ENCODE assay signal across 8 cellular contexts in the genomic region with DNA sequence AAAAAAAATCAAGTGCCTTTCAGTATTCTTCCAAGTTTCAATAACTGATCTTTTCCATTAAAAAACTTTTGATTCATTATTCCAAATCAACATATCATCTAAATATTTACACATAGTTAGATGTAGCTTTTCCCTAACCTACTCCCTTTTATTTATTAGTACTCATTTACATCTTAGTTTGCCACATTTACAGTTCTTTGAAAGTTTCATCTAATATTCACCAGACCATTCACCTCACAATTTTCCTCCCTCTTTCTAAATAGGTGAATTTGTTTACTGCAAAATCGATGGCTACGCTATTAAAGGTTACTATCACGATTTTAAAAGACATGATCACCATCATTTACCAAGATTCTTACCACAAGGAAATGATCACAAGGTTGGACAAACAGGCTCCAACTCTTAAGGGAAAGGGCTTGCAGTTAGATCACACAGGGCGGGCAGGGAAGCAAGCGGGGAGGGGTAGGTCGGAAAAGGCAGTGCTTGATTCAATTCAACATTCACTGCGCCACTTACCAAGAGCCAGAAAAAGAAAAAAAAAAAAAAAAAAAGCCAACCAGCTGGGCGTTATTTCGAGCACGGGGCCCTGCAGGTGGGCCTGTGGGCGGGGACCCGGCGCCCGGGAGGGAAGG. TPM values are rescaled to one million over a fixed set of nuclear protein-coding genes. Genes with fewer than 3 reads are reported as not detected.
DNase-seq lines count a peak whose midpoint lies in the region; ATAC-seq lines count a peak whose summit lies in the region.

No MANE protein-coding gene starts in this region.

- peaks cover 0 to 10% (median 5%) of the 10 kb centered on the region in 5 donors for H3K36me3 ChIP-seq in subcutaneous abdominal adipose tissue (ENCODE audit: control insufficient read depth in 5 of 5, insufficient read depth in 5 of 5, low read length in 5 of 5)

- peak overlapping the region; percentile 76 to 100 (median 89) for H3K9ac ChIP-seq in subcutaneous abdominal adipose tissue (ENCODE audit: low read length in 5 of 5)

- peak overlapping the region; percentile 85 to 99 (median 98) for H3K4me3 ChIP-seq in subcutaneous abdominal adipose tissue (ENCODE audit: low read depth in 1 of 5, low read length in 5 of 5)

- H3K27ac ChIP-seq in subcutaneous abdominal adipose tissue (ENCODE audit: low read depth, low read length) = peak overlapping the region; percentile 98

- no peak for DNase-seq in activated T-cell treated with anti-CD3 and anti-CD28 coated beads, Interleukin-2, amount 50 U/mL, for 72 hours
- no peak for DNase-seq in activated T-cell treated with anti-CD3 and anti-CD28 coated beads, Interleukin-2, amount 50 U/mL, for 1 hour
- DNase-seq in activated naive CD8-positive, alpha-beta T cell treated with anti-CD3 and anti-CD28 coated beads, Interleukin-2, amount 50 U/mL, for 24 hours = no peak
- DNase-seq in iris pigment epithelial cell (ENCODE audit: low read depth) = peak; percentile 74
- no peak for DNase-seq in CD1c-positive myeloid dendritic cell (ENCODE audit: extremely low spot score)
- no peak for DNase-seq in NCI-H128 (lab: John Stamatoyannopoulos, UW; ENCODE audit: unreplicated experiment)

- no peaks in the 10 kb centered on the region for H3K27me3 Mint-ChIP-seq in activated T-cell treated with anti-CD3 and anti-CD28 coated beads, Interleukin-2, amount 50 U/mL, for 72 hours (ENCODE audit: low read depth)
- no peaks in the 10 kb centered on the region for H3K27me3 Mint-ChIP-seq in activated naive CD8-positive, alpha-beta T cell treated with anti-CD3 and anti-CD28 coated beads, Interleukin-2, amount 50 U/mL, for 24 hours

- peak overlapping the region; percentile 99 for H3K27ac Mint-ChIP-seq in activated T-cell treated with anti-CD3 and anti-CD28 coated beads, Interleukin-2, amount 50 U/mL, for 72 hours
- H3K27ac Mint-ChIP-seq in activated naive CD8-positive, alpha-beta T cell treated with anti-CD3 and anti-CD28 coated beads, Interleukin-2, amount 50 U/mL, for 24 hours = peak overlapping the region; percentile 88

- H3K4me1 ChIP-seq in subcutaneous abdominal adipose tissue (ENCODE audit: control insufficient read depth in 5 of 5, insufficient read depth in 5 of 5, low read length in 5 of 5) = peaks cover 4 to 41% (median 33%) of the 10 kb centered on the region in 5 donors

- peaks cover 2 to 24% of the 10 kb centered on the region in 2 donors for H3K36me3 Mint-ChIP-seq in activated T-cell treated with anti-CD3 and anti-CD28 coated beads, Interleukin-2, amount 50 U/mL, for 72 hours (ENCODE audit: insufficient read depth in 2 of 2)
- peaks cover 42% of the 10 kb centered on the region for H3K36me3 Mint-ChIP-seq in activated naive CD8-positive, alpha-beta T cell treated with anti-CD3 and anti-CD28 coated beads, Interleukin-2, amount 50 U/mL, for 24 hours (ENCODE audit: low read depth)

- no peaks in the 10 kb centered on the region for H3K9me3 Mint-ChIP-seq in activated T-cell treated with anti-CD3 and anti-CD28 coated beads, Interleukin-2, amount 50 U/mL, for 72 hours
- no peaks in the 10 kb centered on the region for H3K9me3 Mint-ChIP-seq in activated naive CD8-positive, alpha-beta T cell treated with anti-CD3 and anti-CD28 coated beads, Interleukin-2, amount 50 U/mL, for 24 hours

- H3K27me3 ChIP-seq in subcutaneous abdominal adipose tissue (ENCODE audit: control insufficient read depth in 5 of 5, insufficient read depth in 4 of 5, low read length in 5 of 5) = no peaks in the 10 kb centered on the region

- ATAC-seq in activated T-cell treated with anti-CD3 and anti-CD28 coated beads, Interleukin-2, amount 50 U/mL, for 72 hours (replicated peaks in 1 of 2) = no peak
- no peak for ATAC-seq in activated naive CD8-positive, alpha-beta T cell treated with anti-CD3 and anti-CD28 coated beads, Interleukin-2, amount 50 U/mL, for 24 hours
- ATAC-seq in GM18511 (IDR thresholded peaks at IDR 0.05; ENCODE audit: unreplicated experiment) = no peak

- H3K4me1 Mint-ChIP-seq in activated T-cell treated with anti-CD3 and anti-CD28 coated beads, Interleukin-2, amount 50 U/mL, for 72 hours (ENCODE audit: low read depth) = peaks cover 37% of the 10 kb centered on the region
- H3K4me1 Mint-ChIP-seq in activated naive CD8-positive, alpha-beta T cell treated with anti-CD3 and anti-CD28 coated beads, Interleukin-2, amount 50 U/mL, for 24 hours = peaks cover 44% of the 10 kb centered on the region

- H3K4me3 Mint-ChIP-seq in activated T-cell treated with anti-CD3 and anti-CD28 coated beads, Interleukin-2, amount 50 U/mL, for 72 hours = peak overlapping the region; percentile 96 to 100
- peak overlapping the region; percentile 98 for H3K4me3 Mint-ChIP-seq in activated naive CD8-positive, alpha-beta T cell treated with anti-CD3 and anti-CD28 coated beads, Interleukin-2, amount 50 U/mL, for 24 hours

- no peaks in the 10 kb centered on the region for H3K9me3 ChIP-seq in subcutaneous abdominal adipose tissue (ENCODE audit: control insufficient read depth in 5 of 5, low read length in 5 of 5)

RNA-seq across cellular contexts. Expression of gene MARCHF7, which starts 0.6 kb away (rescaled TPM):
- total RNA-seq in activated T-cell treated with anti-CD3 and anti-CD28 coated beads, Interleukin-2, amount 50 U/mL, for 72 hours = 100 to 1,000 TPM in 1 of 2 donors, 10 to 100 TPM in 1; 91.4 to 104 TPM
